Comparison of ENCODE assay signal across 15 cellular contexts in genomic region chr12:31000751-31001150, GRCh38.
DNase-seq lines count a peak whose midpoint lies in the region; ATAC-seq, FAIRE-seq and TF ChIP-seq lines count a peak whose summit lies in the region.
"Had no signal": no experiment of that assay in that cellular context is flagged by ENCODE, and none has a peak within 500 bp of the region (broad histone marks: within the 10 kb centered on the region; RNA-seq: fewer than 3 reads in every experiment).

No MANE protein-coding gene starts in this region.

- BruUV-seq in K562 (replicated peaks; lab: Mats Ljungman, UMichigan) = no TSS peak

- 3% methylated on average over 3 of the region's 3 CpGs for WGBS in K562 (ENCODE audit: insufficient coverage, low coverage, missing lambda C conversion rate)
- 61 to 69% methylated on average over 3 of the region's 3 CpGs for WGBS in tibial nerve, 2 donors
- 54% methylated on average over 3 of the region's 3 CpGs for WGBS in right lobe of liver (ENCODE audit: insufficient coverage, low coverage, low lambda C conversion rate, missing lambda C conversion rate)

- no peak for FAIRE-seq in K562 (lab: Jason Lieb, UNC)

- H3K27me3 ChIP-seq in MG63 (no peaks in the 10 kb centered on the region), K562 (ENCODE audit: control insufficient read depth in 2 of 2, insufficient read depth in 2 of 2, low read length in 2 of 2) (peaks cover 7 to 55% of the 10 kb centered on the region in 2 experiments; a peak in 3 of 5 replicates), tibial nerve (no peaks in the 10 kb centered on the region), right lobe of liver (no peaks in the 10 kb centered on the region), ascending aorta (no peaks in the 10 kb centered on the region)
- H3K27me3 ChIP-seq: BE2C, heart left ventricle had no signal

- ATAC-seq in K562 (no peak), right lobe of liver (no peak)
- ATAC-seq: heart left ventricle, left cardiac atrium had no signal

- no peak for TF ChIP-seq EP300 in K562 (IDR thresholded peaks at IDR 0.05; ENCODE audit: low read length)
- TF ChIP-seq EP300 in tibial nerve (IDR thresholded peaks at IDR 0.05) = no peak

- peaks cover 27% of the 10 kb centered on the region for H3K36me3 ChIP-seq in MG63
- H3K36me3 ChIP-seq in K562 (ENCODE audit: control insufficient read depth, insufficient read depth, low read length) = no peaks in the 10 kb centered on the region
- no peaks in the 10 kb centered on the region for H3K36me3 ChIP-seq in tibial nerve
- H3K36me3 ChIP-seq in right lobe of liver = no peaks in the 10 kb centered on the region
- H3K36me3 ChIP-seq in ascending aorta = no peaks in the 10 kb centered on the region
- H3K36me3 ChIP-seq: BE2C, heart left ventricle had no signal

- H3K4me1 ChIP-seq in K562 (replicated peaks in 1 of 2; ENCODE audit: control insufficient read depth in 2 of 2, insufficient read depth in 2 of 2, low read length in 2 of 2) (no peaks in the 10 kb centered on the region), tibial nerve (peaks cover 0 to 11% (median 0%) of the 10 kb centered on the region in 4 donors), right lobe of liver (no peaks in the 10 kb centered on the region), ascending aorta (no peaks in the 10 kb centered on the region)
- H3K4me1 ChIP-seq: BE2C, heart left ventricle had no signal

- H3K9ac ChIP-seq in K562 (ENCODE audit: insufficient read depth in 1 of 2, low read depth in 2 of 2, low read length in 2 of 2) = no peak overlapping the region

- H2AFZ ChIP-seq in K562 (ENCODE audit: low read depth, low read length) = no peak overlapping the region

- no peak overlapping the region for H3K4me2 ChIP-seq in K562 (ENCODE audit: insufficient read depth, low read length)

- peak; percentile 54 for DNase-seq in EL
- DNase-seq in MG63 = peak; percentile 81
- no peak for DNase-seq in K562 (ENCODE audit: extremely low read depth in 1 of 4, low spot score in 3 of 4)
- peak; percentile 67 for DNase-seq in kidney tubule cell (ENCODE audit: low spot score)
- no peak for DNase-seq in tibial nerve (ENCODE audit: low spot score in 2 of 2)
- no peak for DNase-seq in right lobe of liver
- no peak for DNase-seq in activated CD4-positive, alpha-beta T cell treated with anti-CD3 and anti-CD28 coated beads for 48 hours
- DNase-seq in ascending aorta (ENCODE audit: low spot score in 2 of 2) = no peak
- DNase-seq: activated CD4-positive, CD25-positive, alpha-beta regulatory T cell treated with anti-CD3 and anti-CD28 coated beads, Interleukin-2, amount 50 U/mL, for 72 hours; activated naive CD4-positive, alpha-beta T cell treated with anti-CD3 and anti-CD28 coated beads, Interleukin-2, amount 50 U/mL, for 16 hours; BE2C; DND-41; left cardiac atrium; stimulated activated CD4-positive, alpha-beta T cell treated with anti-CD3 and anti-CD28 coated beads, Interleukin-15, amount 100 ng/mL, for 24 hours had no signal

- no peak for TF ChIP-seq POLR2A in K562 (conservative IDR thresholded peaks at IDR 0.05)
- TF ChIP-seq POLR2A in tibial nerve (IDR thresholded peaks at IDR 0.05) = no peak
- no peak for TF ChIP-seq POLR2A in right lobe of liver (IDR thresholded peaks at IDR 0.05)

- H3K79me2 ChIP-seq in K562 (ENCODE audit: control insufficient read depth, insufficient read depth, low read length) = no peaks in the 10 kb centered on the region

- CTCF ChIA-PET in K562 (lab: Yijun Ruan, JAX; ENCODE audit: low intra/inter-chr PET ratio) = no interaction called here

- in situ Hi-C loops in K562 (cut with MboI) = no loop called here

- H3K9me3 ChIP-seq in MG63 = no peaks in the 10 kb centered on the region
- no peaks in the 10 kb centered on the region for H3K9me3 ChIP-seq in K562 (replicated peaks; ENCODE audit: control insufficient read depth, insufficient read depth, low read depth, low read length)
- no peaks in the 10 kb centered on the region for H3K9me3 ChIP-seq in tibial nerve
- no peaks in the 10 kb centered on the region for H3K9me3 ChIP-seq in right lobe of liver
- H3K9me3 ChIP-seq in ascending aorta = no peaks in the 10 kb centered on the region
- H3K9me3 ChIP-seq: BE2C, heart left ventricle had no signal

- POLR2A ChIA-PET in K562 (lab: Yijun Ruan, JAX) = interaction anchor here (0.9 to 1.1 kb wide), 2 partner anchors 10 kb away, joined by 3 to 4 read pairs; no protein-coding TSS in a partner anchor

- no peak for TF ChIP-seq RAD21 in K562 (CRISPR knock-in tag; conservative IDR thresholded peaks at IDR 0.05 in 1 of 2, IDR thresholded peaks at IDR 0.05 in 1 of 2)

- peaks cover 3% of the 10 kb centered on the region; the same call in 1 of the 2 replicates for H4K20me1 ChIP-seq in K562 (replicated peaks; ENCODE audit: control insufficient read depth, insufficient read depth, low read length)

- H3K27ac ChIP-seq in K562 (ENCODE audit: extremely low read depth, low read depth, low read length) (no peak overlapping the region), tibial nerve (no peak overlapping the region), right lobe of liver (no peak overlapping the region), ascending aorta (no peak overlapping the region)
- H3K27ac ChIP-seq: heart left ventricle had no signal

- intact Hi-C loops in K562 (cut with micrococcal nuclease) (no loop called here), right lobe of liver (cut with DNase I) (no loop called here), ascending aorta (cut with DNase I) (no loop called here)

- H3K9me1 ChIP-seq in K562 (ENCODE audit: control insufficient read depth, insufficient read depth, low read length) = no peaks in the 10 kb centered on the region

- H3K4me3 ChIP-seq in MG63 (no peak overlapping the region), K562 (no peak overlapping the region), tibial nerve (no peak overlapping the region), right lobe of liver (no peak overlapping the region), ascending aorta (no peak overlapping the region)
- H3K4me3 ChIP-seq: heart left ventricle had no signal

- no peak for TF ChIP-seq CTCF in K562 (IDR thresholded peaks at IDR 0.05 in 2 of 3, conservative IDR thresholded peaks at IDR 0.05 in 1 of 3; ENCODE audit: insufficient read depth in 2 of 3, low read depth in 1 of 3, low read length in 3 of 3)
- no peak for TF ChIP-seq CTCF in tibial nerve (IDR thresholded peaks at IDR 0.05)
- no peak for TF ChIP-seq CTCF in right lobe of liver (IDR thresholded peaks at IDR 0.05)
- TF ChIP-seq CTCF in ascending aorta (IDR thresholded peaks at IDR 0.05) = no peak

TF ChIP-seq in K562, 482 proteins besides CTCF, POLR2A, EP300 and RAD21 (continues in another document):
- TF ChIP-seq CBFA2T3 (IDR thresholded peaks at IDR 0.05) = peak; percentile 12; the same call in 1 of the 2 replicates
- no peak for TF ChIP-seq MYBL2 (IDR thresholded peaks at IDR 0.05; ENCODE audit: low read depth)
- no peak for TF ChIP-seq MYBL2 (CRISPR knock-in tag; IDR thresholded peaks at IDR 0.05; ENCODE audit: borderline replicate concordance)
- TF ChIP-seq HBP1 (CRISPR knock-in tag; IDR thresholded peaks at IDR 0.05) = no peak
- no peak for TF ChIP-seq NCOA1 (IDR thresholded peaks at IDR 0.05; ENCODE audit: low read depth)
- no peak for TF ChIP-seq LEF1 (IDR thresholded peaks at IDR 0.05)
- TF ChIP-seq KDM1A (IDR thresholded peaks at IDR 0.05) = peak in 1 of 2 experiments; percentile 36; a peak in 1 of 4 replicates
- TF ChIP-seq KLF16 (IDR thresholded peaks at IDR 0.05) = no peak
- TF ChIP-seq ZNF584 (CRISPR knock-in tag; IDR thresholded peaks at IDR 0.05; ENCODE audit: low read depth) = no peak
- no peak for TF ChIP-seq VEZF1 (CRISPR knock-in tag; IDR thresholded peaks at IDR 0.05)
- no peak for TF ChIP-seq ZBTB17 (CRISPR knock-in tag; IDR thresholded peaks at IDR 0.05)
- no peak for TF ChIP-seq ZNF184 (CRISPR knock-in tag; IDR thresholded peaks at IDR 0.05)
- no peak for TF ChIP-seq CTCFL (IDR thresholded peaks at IDR 0.05; ENCODE audit: borderline replicate concordance, insufficient read depth, low read depth, low read length, poor library complexity, severe bottlenecking)
- no peak for TF ChIP-seq ZZZ3 (IDR thresholded peaks at IDR 0.05)
- no peak for TF ChIP-seq ZNF253 (CRISPR knock-in tag; conservative IDR thresholded peaks at IDR 0.05)

Comparison
In these comparisons a context has a peak if more than half of its experiments do, and no peak if none do; other contexts are left out.
1. DNase-seq: peak in EL (single experiment), MG63 (single experiment) and kidney tubule cell (single experiment); none in K562 (0 of 4), tibial nerve (0 of 2), right lobe of liver (0 of 3), activated CD4-positive, alpha-beta T cell treated with anti-CD3 and anti-CD28 coated beads for 48 hours (single experiment) and ascending aorta (0 of 2).